8 cellular contexts compared by ENCODE assay signal in the genomic region with DNA sequence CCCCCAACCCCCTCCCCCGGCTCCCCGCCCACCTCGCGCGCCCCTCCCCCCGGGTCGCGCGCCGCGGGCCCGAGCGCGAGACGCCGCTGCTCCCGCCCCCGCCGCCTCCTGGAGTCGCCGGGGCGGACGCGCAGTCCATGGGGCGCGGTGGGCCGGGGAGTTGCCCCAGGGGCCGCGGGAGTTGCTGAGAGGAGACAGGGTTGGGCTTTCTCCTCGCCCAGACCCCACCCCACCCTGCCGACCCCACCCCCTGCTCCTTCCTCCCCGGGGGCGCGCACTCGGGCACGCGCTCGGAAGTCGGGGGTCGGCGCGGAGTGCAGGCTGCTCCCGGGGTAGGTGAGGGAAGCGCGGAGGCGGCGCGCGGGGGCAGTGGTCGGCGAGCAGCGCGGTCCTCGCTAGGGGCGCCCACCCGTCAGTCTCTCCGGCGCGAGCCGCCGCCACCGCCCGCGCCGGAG. TPM values are rescaled to one million over a fixed set of nuclear protein-coding genes. Genes with fewer than 3 reads are reported as not detected.
DNase-seq lines count a peak whose midpoint lies in the region; ATAC-seq lines count a peak whose summit lies in the region.

Gene LAMC1 (plus strand): TSS at position 275 of the 455 bp plus-strand sequence. CDS start 297 bp downstream, outside the sequence.

- H3K27ac ChIP-seq in adipose tissue (ENCODE audit: low read depth, low read length), result peak within 1 kb of the TSS; percentile 89

- ATAC-seq in GM19351 (IDR thresholded peaks at IDR 0.05; ENCODE audit: unreplicated experiment) (peak; percentile 25), HG03354 (IDR thresholded peaks at IDR 0.05; ENCODE audit: poor library complexity, severe bottlenecking, unreplicated experiment) (peak; percentile 32)

- DNase-seq in D341Med (ENCODE audit: low spot score) (peak; percentile 88), NCI-H774 (lab: John Stamatoyannopoulos, UW) (peak; percentile 83), head of caudate nucleus (peak in 40 of 42 donors; percentile 14 to 75 (median 57)), occipital lobe (lab: John Stamatoyannopoulos, UW) (no peak)
- no peak for DNase-seq in activated effector memory CD4-positive, alpha-beta T cell treated with anti-CD3 and anti-CD28 coated beads, Interleukin-2, amount 50 U/mL, for 16 hours

- 0 to 1% (median 1%) methylated on average over 11 to 51 of the region's 65 CpGs for WGBS in adipose tissue, 3 donors

- intact Hi-C loops in head of caudate nucleus (cut with DNase I), result no loop called here

RNA-seq across cellular contexts. Expression of gene LAMC1, which starts in this region (rescaled TPM):
- 100 to 1,000 TPM in 1 of 3 donors, 10 to 100 TPM in 2; 30.5 to 170 (median 91.4) TPM for polyA plus RNA-seq in adipose tissue
- 37.7 TPM for total RNA-seq in occipital lobe

Comparison
In these comparisons a context has a peak if more than half of its experiments do, and no peak if none do; other contexts are left out.
1. DNase-seq: peak in D341Med (single experiment), NCI-H774 (single experiment) and head of caudate nucleus (40 of 42); none in occipital lobe (single experiment) and activated effector memory CD4-positive, alpha-beta T cell treated with anti-CD3 and anti-CD28 coated beads, Interleukin-2, amount 50 U/mL, for 16 hours (single experiment).